Comparison of ENCODE assay signal across 14 cellular contexts in the genomic region with DNA sequence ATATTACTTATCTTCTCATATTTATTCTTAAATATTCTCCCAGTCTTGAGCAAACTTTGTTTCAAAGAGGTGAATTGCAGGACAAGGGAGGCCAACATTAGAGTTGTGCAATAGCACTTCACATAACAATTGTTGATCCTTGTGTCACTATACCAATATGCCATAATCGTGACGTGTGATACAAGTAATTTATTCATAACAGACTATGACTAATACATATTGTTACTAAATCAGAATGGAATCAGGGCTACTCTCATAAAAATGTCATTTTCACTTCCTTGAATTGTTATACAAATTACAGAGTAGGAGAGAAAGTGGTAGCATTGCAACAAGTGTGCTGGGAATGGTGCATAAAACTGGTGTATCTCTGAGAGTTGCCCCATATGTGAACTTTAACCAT. TPM values are rescaled to one million over a fixed set of nuclear protein-coding genes. Genes with fewer than 3 reads are reported as not detected.
DNase-seq lines count a peak whose midpoint lies in the region; ATAC-seq and TF ChIP-seq lines count a peak whose summit lies in the region.
"Had no signal": no experiment of that assay in that cellular context is flagged by ENCODE, and none has a peak within 500 bp of the region (broad histone marks: within the 10 kb centered on the region; RNA-seq: fewer than 3 reads in every experiment).

No MANE protein-coding gene starts in this region.

- H3K4me3 ChIP-seq in HEK293 (ENCODE audit: low read depth, low read length) (no peak overlapping the region), SK-N-SH (ENCODE audit: low read depth in 2 of 2, low read length in 1 of 2) (no peak overlapping the region), right cardiac atrium (ENCODE audit: low read length) (no peak overlapping the region), stomach smooth muscle (ENCODE audit: low read length in 2 of 2) (no peak overlapping the region), WERI-Rb-1 (ENCODE audit: low read depth, low read length) (no peak overlapping the region)

- no peaks in the 10 kb centered on the region for H3K36me3 ChIP-seq in HEK293 (ENCODE audit: control insufficient read depth in 2 of 2, insufficient read depth in 1 of 2, low read length in 2 of 2)
- H3K36me3 ChIP-seq in SK-N-SH (replicated peaks in 1 of 2; ENCODE audit: control insufficient read depth in 1 of 2, insufficient read depth in 2 of 2, low read length in 1 of 2) = no peaks in the 10 kb centered on the region
- no peaks in the 10 kb centered on the region for H3K36me3 ChIP-seq in stomach smooth muscle (ENCODE audit: control insufficient read depth in 2 of 2, insufficient read depth in 2 of 2, low read length in 2 of 2)
- no peaks in the 10 kb centered on the region for H3K36me3 ChIP-seq in WERI-Rb-1

- peaks cover 6% of the 10 kb centered on the region for H3F3A ChIP-seq in SK-N-SH (replicated peaks; ENCODE audit: insufficient read depth)

- H3K27ac ChIP-seq in HEK293 (ENCODE audit: extremely low read depth, low read depth, low read length) (no peak overlapping the region), SK-N-SH (ENCODE audit: low read depth in 2 of 2, low read length in 1 of 2) (peak overlapping the region in 1 of 2 experiments; percentile 24; a peak in 2 of 4 replicates), right cardiac atrium (ENCODE audit: low read length) (no peak overlapping the region), stomach smooth muscle (ENCODE audit: low read length) (peak overlapping the region; percentile 26), WERI-Rb-1 (no peak overlapping the region)

- H3K9ac ChIP-seq in SK-N-SH (no peak overlapping the region), stomach smooth muscle (ENCODE audit: low read length in 2 of 2) (no peak overlapping the region)

- TF ChIP-seq EP300 in SK-N-SH (IDR thresholded peaks at IDR 0.05; ENCODE audit: borderline replicate concordance in 1 of 2, low read depth in 1 of 2, low read length in 1 of 2) = no peak

- no peak for TF ChIP-seq RAD21 in SK-N-SH (IDR thresholded peaks at IDR 0.05; ENCODE audit: low read length)

- intact Hi-C loops in right cardiac atrium (cut with DNase I) = no loop called here

- no peak overlapping the region for H3K27ac Mint-ChIP-seq in activated CD4-positive, alpha-beta memory T cell treated with anti-CD3 and anti-CD28 coated beads, Interleukin-2, amount 10 ng/mL, durations not matched to agents 7 days and 5 days
- H3K27ac Mint-ChIP-seq: activated CD8-positive, alpha-beta T cell treated with anti-CD3 and anti-CD28 coated beads for 36 hours; activated naive CD8-positive, alpha-beta T cell treated with anti-CD3 and anti-CD28 coated beads, Interleukin-2, amount 50 U/mL, for 24 hours had no signal

- no peaks in the 10 kb centered on the region for H3K79me2 ChIP-seq in SK-N-SH (ENCODE audit: insufficient read depth)

- POLR2A ChIA-PET in HEK293 (lab: Yijun Ruan, JAX) (no interaction called here), SK-N-SH (lab: Yijun Ruan, JAX) (no interaction called here)
- POLR2A ChIA-PET in activated CD4-positive, alpha-beta memory T cell treated with anti-CD3 and anti-CD28 coated beads, Interleukin-2, amount 10 ng/mL, durations not matched to agents 7 days and 5 days (lab: Charles Lee) = no interaction called here

- no peak overlapping the region for H3K4me3 Mint-ChIP-seq in activated CD4-positive, alpha-beta memory T cell treated with anti-CD3 and anti-CD28 coated beads, Interleukin-2, amount 10 ng/mL, durations not matched to agents 7 days and 5 days
- H3K4me3 Mint-ChIP-seq: activated CD8-positive, alpha-beta T cell treated with anti-CD3 and anti-CD28 coated beads for 36 hours; activated naive CD8-positive, alpha-beta T cell treated with anti-CD3 and anti-CD28 coated beads, Interleukin-2, amount 50 U/mL, for 24 hours; neural crest cell had no signal

- H3K9me3 ChIP-seq in HEK293 (ENCODE audit: control insufficient read depth, insufficient read depth, low read depth, low read length) (no peaks in the 10 kb centered on the region), SK-N-SH (no peaks in the 10 kb centered on the region), right cardiac atrium (ENCODE audit: control insufficient read depth, low read length) (no peaks in the 10 kb centered on the region), stomach smooth muscle (ENCODE audit: control insufficient read depth in 2 of 2, low read length in 2 of 2) (no peaks in the 10 kb centered on the region), WERI-Rb-1 (ENCODE audit: severe bottlenecking) (no peaks in the 10 kb centered on the region)

- no peaks in the 10 kb centered on the region for H3K4me1 Mint-ChIP-seq in activated CD4-positive, alpha-beta memory T cell treated with anti-CD3 and anti-CD28 coated beads, Interleukin-2, amount 10 ng/mL, durations not matched to agents 7 days and 5 days
- H3K4me1 Mint-ChIP-seq: activated naive CD8-positive, alpha-beta T cell treated with anti-CD3 and anti-CD28 coated beads, Interleukin-2, amount 50 U/mL, for 24 hours; neural crest cell had no signal

- no peaks in the 10 kb centered on the region; the same call in 1 of the 2 replicates for H3K9me2 ChIP-seq in SK-N-SH

- no peaks in the 10 kb centered on the region for H3K27me3 ChIP-seq in SK-N-SH (ENCODE audit: insufficient read depth)
- no peaks in the 10 kb centered on the region for H3K27me3 ChIP-seq in right cardiac atrium (ENCODE audit: control insufficient read depth, insufficient read depth)
- no peaks in the 10 kb centered on the region for H3K27me3 ChIP-seq in stomach smooth muscle (ENCODE audit: control insufficient read depth in 1 of 2, insufficient read depth in 2 of 2, low read length in 2 of 2)
- no peaks in the 10 kb centered on the region for H3K27me3 ChIP-seq in WERI-Rb-1 (ENCODE audit: insufficient read depth, low read depth, severe bottlenecking)

- H2AFZ ChIP-seq in SK-N-SH (ENCODE audit: low read depth) = no peak overlapping the region

- H3K27me3 Mint-ChIP-seq in activated CD4-positive, alpha-beta memory T cell treated with anti-CD3 and anti-CD28 coated beads, Interleukin-2, amount 10 ng/mL, durations not matched to agents 7 days and 5 days = no peaks in the 10 kb centered on the region

- DNase-seq in SK-N-SH (no peak), right cardiac atrium (no peak), WERI-Rb-1 (no peak), SKM-1 (lab: John Stamatoyannopoulos, UW; ENCODE audit: unreplicated experiment) (no peak)
- no peak for DNase-seq in activated CD4-positive, alpha-beta memory T cell treated with anti-CD3 and anti-CD28 coated beads, Interleukin-2, amount 10 ng/mL, durations not matched to agents 7 days and 5 days
- DNase-seq: activated CD8-positive, alpha-beta T cell treated with anti-CD3 and anti-CD28 coated beads for 36 hours; activated naive CD8-positive, alpha-beta T cell treated with anti-CD3 and anti-CD28 coated beads, Interleukin-2, amount 50 U/mL, for 24 hours; effector CD4-positive, alpha-beta T cell; KBM-7; stimulated activated CD4-positive, alpha-beta T cell treated with anti-CD3 and anti-CD28 coated beads, Interleukin-4, amount 100 ng/mL, for 1 hour had no signal

- no peaks in the 10 kb centered on the region for H4K20me1 ChIP-seq in SK-N-SH (ENCODE audit: insufficient read depth)

- no peak for TF ChIP-seq CTCF in HEK293 (tag by site-specific recombination; IDR thresholded peaks at IDR 0.05)
- TF ChIP-seq CTCF in SK-N-SH (IDR thresholded peaks at IDR 0.05) = no peak
- TF ChIP-seq CTCF in WERI-Rb-1 (IDR thresholded peaks at IDR 0.05; ENCODE audit: low read depth, low read length) = no peak

- H3K4me2 ChIP-seq in SK-N-SH = no peak overlapping the region

- CTCF ChIA-PET in HEK293 (lab: Yijun Ruan, JAX) = interaction anchor here (1.0 kb wide), 2 partner anchors 11 to 49 kb away, joined by 4 read pairs; no protein-coding TSS in a partner anchor
- CTCF ChIA-PET in SK-N-SH (lab: Yijun Ruan, JAX) = no interaction called here
- CTCF ChIA-PET in activated CD4-positive, alpha-beta memory T cell treated with anti-CD3 and anti-CD28 coated beads, Interleukin-2, amount 10 ng/mL, durations not matched to agents 7 days and 5 days (lab: Charles Lee) = no interaction called here

- 40% methylated on average over 2 of the region's 2 CpGs for WGBS in SK-N-SH (ENCODE audit: low lambda C conversion rate)
- 29% methylated on average over 2 of the region's 2 CpGs for WGBS in right cardiac atrium

- H3K36me3 Mint-ChIP-seq in activated CD4-positive, alpha-beta memory T cell treated with anti-CD3 and anti-CD28 coated beads, Interleukin-2, amount 10 ng/mL, durations not matched to agents 7 days and 5 days (ENCODE audit: low read depth) = no peaks in the 10 kb centered on the region

- H3K9me3 Mint-ChIP-seq in activated CD4-positive, alpha-beta memory T cell treated with anti-CD3 and anti-CD28 coated beads, Interleukin-2, amount 10 ng/mL, durations not matched to agents 7 days and 5 days = no peaks in the 10 kb centered on the region
- H3K9me3 Mint-ChIP-seq: activated CD8-positive, alpha-beta T cell treated with anti-CD3 and anti-CD28 coated beads for 36 hours; activated naive CD8-positive, alpha-beta T cell treated with anti-CD3 and anti-CD28 coated beads, Interleukin-2, amount 50 U/mL, for 24 hours; neural crest cell had no signal

- ATAC-seq in right cardiac atrium = peak; percentile 41 to 46
- ATAC-seq in HG02623 (IDR thresholded peaks at IDR 0.05; ENCODE audit: unreplicated experiment) = no peak
- ATAC-seq: activated CD8-positive, alpha-beta T cell treated with anti-CD3 and anti-CD28 coated beads for 36 hours; activated naive CD8-positive, alpha-beta T cell treated with anti-CD3 and anti-CD28 coated beads, Interleukin-2, amount 50 U/mL, for 24 hours had no signal

- peaks cover 10% of the 10 kb centered on the region; the same call in 1 of the 2 replicates for H3K4me1 ChIP-seq in HEK293 (ENCODE audit: control insufficient read depth, insufficient read depth, low read length)
- H3K4me1 ChIP-seq in SK-N-SH (ENCODE audit: control insufficient read depth in 1 of 2, insufficient read depth in 2 of 2, low read depth in 1 of 2, low read length in 1 of 2) = peaks cover 0 to 9% of the 10 kb centered on the region in 2 experiments; a peak in 3 of 4 replicates
- peaks cover 2% of the 10 kb centered on the region for H3K4me1 ChIP-seq in right cardiac atrium (ENCODE audit: control insufficient read depth, insufficient read depth, low read length)
- peaks cover 8% of the 10 kb centered on the region for H3K4me1 ChIP-seq in stomach smooth muscle (ENCODE audit: control insufficient read depth, insufficient read depth, low read length)

TF ChIP-seq in HEK293, 187 proteins besides CTCF, POLR2A, EP300 and RAD21 (continues in another document):
- TF ChIP-seq HOXC10 (CRISPR knock-in tag; IDR thresholded peaks at IDR 0.05) (no peak), ZNF266 (tag by site-specific recombination; IDR thresholded peaks at IDR 0.05; ENCODE audit: low read depth) (no peak)

TF ChIP-seq in SK-N-SH, 30 proteins besides CTCF, POLR2A, EP300 and RAD21 (continues in another document):
- peak; percentile 50; the same call in 1 of the 2 replicates for TF ChIP-seq TCF12 (IDR thresholded peaks at IDR 0.05)
- 0 out of 2 replicates have a peak, but pooled peaks have one; percentile 12 for TF ChIP-seq JUND (IDR thresholded peaks at IDR 0.05)

RNA-seq across cellular contexts. Expression of a gene that starts 37.2 kb away (rescaled TPM):
- polyA plus RNA-seq in SK-N-SH (2012; rRNA removed) = 10.5 and 13.0 TPM in 2 replicates
- polyA plus RNA-seq in SK-N-SH (2012; cell fraction: cytosol; rRNA removed) = 14.4 and 19.7 TPM in 2 replicates
- polyA plus RNA-seq in SK-N-SH (2012; cell fraction: nucleus; rRNA removed) = 8.6 and 13.2 TPM in 2 replicates
- 10 to 100 TPM; 11.4 to 20.3 (median 14.1) TPM for total RNA-seq in right cardiac atrium
- 7.6 TPM for polyA plus RNA-seq in right cardiac atrium
- 1 to 10 TPM; 1.9 to 2.2 TPM for total RNA-seq in activated CD4-positive, alpha-beta memory T cell treated with anti-CD3 and anti-CD28 coated beads, Interleukin-2, amount 10 ng/mL, durations not matched to agents 7 days and 5 days
